Comparison of ENCODE assay signal across 8 cellular contexts in genomic region chr21:44618909-44619308, GRCh38. TPM values are rescaled to one million over a fixed set of nuclear protein-coding genes. Genes with fewer than 3 reads are reported as not detected.
DNase-seq lines count a peak whose midpoint lies in the region; ATAC-seq and TF ChIP-seq lines count a peak whose summit lies in the region.

No MANE protein-coding gene starts in this region.

- H2AFZ ChIP-seq in SU-DHL-6 (ENCODE audit: low read depth, low read length, severe bottlenecking) (peak overlapping the region; percentile 55), SK-N-SH (ENCODE audit: low read depth) (no peak overlapping the region)

- CTCF ChIA-PET in SK-N-SH (lab: Yijun Ruan, JAX): interaction anchor here (2.8 kb wide), 1 partner anchor 174 kb away, joined by 11 read pairs; no protein-coding TSS in a partner anchor

- H3F3A ChIP-seq in SU-DHL-6 (ENCODE audit: insufficient read depth): no peaks in the 10 kb centered on the region
- H3F3A ChIP-seq in SK-N-SH (replicated peaks; ENCODE audit: insufficient read depth): no peaks in the 10 kb centered on the region

- H3K79me2 ChIP-seq in SU-DHL-6 (ENCODE audit: insufficient read depth, low read length) (no peaks in the 10 kb centered on the region), SK-N-SH (ENCODE audit: insufficient read depth) (no peaks in the 10 kb centered on the region)

- WGBS in SK-N-SH (ENCODE audit: low lambda C conversion rate): 3% methylated on average over 3 of the region's 3 CpGs

- TF ChIP-seq CTCF in SU-DHL-6 (IDR thresholded peaks at IDR 0.05; ENCODE audit: insufficient read depth, low read length, poor library complexity, severe bottlenecking): no peak
- no peak for TF ChIP-seq CTCF in SK-N-SH (IDR thresholded peaks at IDR 0.05)
- TF ChIP-seq CTCF in GM20000 (IDR thresholded peaks at IDR 0.05; ENCODE audit: extremely low read depth, missing control alignments): no peak

- no peak for TF ChIP-seq EP300 in SK-N-SH (IDR thresholded peaks at IDR 0.05; ENCODE audit: borderline replicate concordance in 1 of 2, low read depth in 1 of 2, low read length in 1 of 2)

- H3K4me3 ChIP-seq in SU-DHL-6 (ENCODE audit: insufficient read depth, low read length, poor library complexity, severe bottlenecking) (no peak overlapping the region), SK-N-SH (ENCODE audit: low read depth in 2 of 2, low read length in 1 of 2) (no peak overlapping the region)

- H4K20me1 ChIP-seq in SU-DHL-6 (ENCODE audit: low read depth, low read length): no peaks in the 10 kb centered on the region
- H4K20me1 ChIP-seq in SK-N-SH (ENCODE audit: insufficient read depth): no peaks in the 10 kb centered on the region

- DNase-seq in activated T-cell treated with anti-CD3 and anti-CD28 coated beads for 1 hour (ENCODE audit: low read depth) (peak; percentile 43), kidney tubule cell (ENCODE audit: low spot score) (peak; percentile 16), SK-N-SH (no peak), NOMO-1 (lab: John Stamatoyannopoulos, UW; ENCODE audit: unreplicated experiment in 2 of 2) (no peak), GM20000 (ENCODE audit: low spot score) (no peak)
- DNase-seq in stimulated activated CD8-positive, alpha-beta memory T cell treated with anti-CD3 and anti-CD28 coated beads, Interleukin-15, amount 100 ng/mL, for 1 hour (ENCODE audit: low read depth): peak; percentile 14

- peak overlapping the region; percentile 13 for H3K4me2 ChIP-seq in SU-DHL-6 (ENCODE audit: low read depth, low read length, poor library complexity, severe bottlenecking)
- no peak overlapping the region for H3K4me2 ChIP-seq in SK-N-SH

- H3K9ac ChIP-seq in SU-DHL-6 (ENCODE audit: low read length) (no peak overlapping the region), SK-N-SH (no peak overlapping the region)

- peaks cover under 1% of the 10 kb centered on the region; the same call in 1 of the 2 replicates for H3K9me3 ChIP-seq in SU-DHL-6 (ENCODE audit: insufficient read depth, low read length)
- peaks cover 14% of the 10 kb centered on the region for H3K9me3 ChIP-seq in SK-N-SH

- no peaks in the 10 kb centered on the region for H3K27me3 ChIP-seq in SU-DHL-6 (ENCODE audit: low read length)
- peaks cover 34% of the 10 kb centered on the region for H3K27me3 ChIP-seq in SK-N-SH (ENCODE audit: insufficient read depth)

- no peak for TF ChIP-seq RAD21 in SK-N-SH (IDR thresholded peaks at IDR 0.05; ENCODE audit: low read length)

- POLR2A ChIA-PET in SK-N-SH (lab: Yijun Ruan, JAX): no interaction called here

- no peak for ATAC-seq in HG02938 (IDR thresholded peaks at IDR 0.05; ENCODE audit: unreplicated experiment)

- H3K27ac ChIP-seq in SU-DHL-6 (ENCODE audit: low read depth, low read length) (peak overlapping the region; percentile 10; the same call in 1 of the 2 replicates), SK-N-SH (ENCODE audit: low read depth in 2 of 2, low read length in 1 of 2) (no peak overlapping the region)

- H3K9me2 ChIP-seq in SU-DHL-6 (replicated peaks; ENCODE audit: insufficient read depth, low read length): no peaks in the 10 kb centered on the region
- H3K9me2 ChIP-seq in SK-N-SH: no peaks in the 10 kb centered on the region

- no peaks in the 10 kb centered on the region for H3K4me1 ChIP-seq in SK-N-SH (ENCODE audit: control insufficient read depth in 1 of 2, insufficient read depth in 2 of 2, low read depth in 1 of 2, low read length in 1 of 2)

- H3K36me3 ChIP-seq in SU-DHL-6 (ENCODE audit: low read length) (no peaks in the 10 kb centered on the region), SK-N-SH (replicated peaks in 1 of 2; ENCODE audit: control insufficient read depth in 1 of 2, insufficient read depth in 2 of 2, low read length in 1 of 2) (peaks cover 0 to 3% of the 10 kb centered on the region in 2 experiments)

TF ChIP-seq in SK-N-SH, 30 proteins besides CTCF, POLR2A, EP300 and RAD21:
- TF ChIP-seq IRF3 (IDR thresholded peaks at IDR 0.05; ENCODE audit: low read depth, low read length): no peak

RNA-seq across cellular contexts. Expression of gene KRTAP10-8, which starts 7.0 kb away (rescaled TPM):
- not detected in 2 replicates for polyA plus RNA-seq in SK-N-SH (2012; rRNA removed)
- polyA plus RNA-seq in SK-N-SH (2012; cell fraction: cytosol; rRNA removed): not detected in 2 replicates
- not detected in 2 replicates for polyA plus RNA-seq in SK-N-SH (2012; cell fraction: nucleus; rRNA removed)

RNA-seq across cellular contexts. Expression of gene KRTAP10-9, which starts 8.0 kb away (rescaled TPM):
- not detected in 2 replicates for polyA plus RNA-seq in SK-N-SH (2012; rRNA removed)
- polyA plus RNA-seq in SK-N-SH (2012; cell fraction: cytosol; rRNA removed): not detected in 2 replicates
- polyA plus RNA-seq in SK-N-SH (2012; cell fraction: nucleus; rRNA removed): not detected in 2 replicates

RNA-seq across cellular contexts. Expression of gene KRTAP10-10, which starts 18.2 kb away (rescaled TPM):
- polyA plus RNA-seq in SK-N-SH (2012; rRNA removed): not detected in 2 replicates
- not detected in 2 replicates for polyA plus RNA-seq in SK-N-SH (2012; cell fraction: cytosol; rRNA removed)
- polyA plus RNA-seq in SK-N-SH (2012; cell fraction: nucleus; rRNA removed): not detected in 2 replicates

RNA-seq across cellular contexts. Expression of gene KRTAP10-7, which starts 18.5 kb away (rescaled TPM):
- polyA plus RNA-seq in SK-N-SH (2012; rRNA removed): not detected in 2 replicates
- not detected in 2 replicates for polyA plus RNA-seq in SK-N-SH (2012; cell fraction: cytosol; rRNA removed)
- not detected in 2 replicates for polyA plus RNA-seq in SK-N-SH (2012; cell fraction: nucleus; rRNA removed)

RNA-seq across cellular contexts. Expression of gene KRTAP10-6, which starts 26.6 kb away (rescaled TPM):
- polyA plus RNA-seq in SK-N-SH (2012; rRNA removed): not detected in 2 replicates
- polyA plus RNA-seq in SK-N-SH (2012; cell fraction: cytosol; rRNA removed): not detected in 2 replicates
- polyA plus RNA-seq in SK-N-SH (2012; cell fraction: nucleus; rRNA removed): not detected in 2 replicates

Comparison
In these comparisons a context has a peak if more than half of its experiments do, and no peak if none do; other contexts are left out.
1. DNase-seq: peak in activated T-cell treated with anti-CD3 and anti-CD28 coated beads for 1 hour (single experiment), kidney tubule cell (single experiment) and stimulated activated CD8-positive, alpha-beta memory T cell treated with anti-CD3 and anti-CD28 coated beads, Interleukin-15, amount 100 ng/mL, for 1 hour (single experiment); none in SK-N-SH (single experiment), NOMO-1 (0 of 2) and GM20000 (single experiment).